In the genomic region with DNA sequence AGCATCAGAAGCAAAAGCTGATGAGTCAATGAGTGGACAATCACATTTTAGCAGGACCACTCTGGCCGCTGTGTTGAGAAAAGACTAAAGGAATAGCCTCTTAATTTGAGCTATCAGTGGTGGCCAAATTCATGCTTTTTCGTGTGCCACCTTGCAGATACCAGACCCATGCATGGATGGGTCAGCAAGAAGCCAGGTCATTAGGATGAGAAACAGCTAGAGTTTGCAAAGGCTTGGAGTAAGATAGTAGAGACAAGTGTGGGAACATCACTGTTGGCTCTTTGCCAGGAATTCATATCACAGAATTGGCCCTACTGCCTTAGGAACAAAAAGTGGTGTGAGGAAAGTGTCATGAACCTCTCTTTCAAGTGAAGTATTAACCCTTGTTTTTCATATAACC, we compare ENCODE assay signal across 1 cellular context.
TF ChIP-seq lines count a peak whose summit lies in the region.

No MANE protein-coding gene starts in this region.

TF ChIP-seq in HepG2, 621 proteins besides CTCF, POLR2A, EP300 and RAD21:
- TF ChIP-seq ZNF790 (CRISPR knock-in tag; IDR thresholded peaks at IDR 0.05; ENCODE audit: borderline replicate concordance), result no peak
- peak; percentile 74; the same call in 1 of the 2 replicates for TF ChIP-seq LCORL (IDR thresholded peaks at IDR 0.05)
- no peak for TF ChIP-seq LCORL (CRISPR knock-in tag; IDR thresholded peaks at IDR 0.05)
- TF ChIP-seq, protein P1, sequence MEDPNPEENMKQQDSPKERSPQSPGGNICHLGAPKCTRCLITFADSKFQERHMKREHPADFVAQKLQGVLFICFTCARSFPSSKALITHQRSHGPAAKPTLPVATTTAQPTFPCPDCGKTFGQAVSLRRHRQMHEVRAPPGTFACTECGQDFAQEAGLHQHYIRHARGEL (CRISPR knock-in tag; IDR thresholded peaks at IDR 0.05), result no peak
